12 cellular contexts compared by ENCODE assay signal in genomic region chr3:27325419-27325818, GRCh38.
DNase-seq lines count a peak whose midpoint lies in the region; ATAC-seq and TF ChIP-seq lines count a peak whose summit lies in the region.
"Had no signal": no experiment of that assay in that cellular context is flagged by ENCODE, and none has a peak within 500 bp of the region (broad histone marks: within the 10 kb centered on the region; RNA-seq: fewer than 3 reads in every experiment).

No MANE protein-coding gene starts in this region.

- CTCF ChIA-PET in HEK293T (lab: Yijun Ruan, JAX), result interaction anchor here (0.8 kb wide), 1 partner anchor 24 kb away, joined by 3 read pairs; no protein-coding TSS in a partner anchor

- H3K27me3 ChIP-seq in brain microvascular endothelial cell (replicated peaks) (no peaks in the 10 kb centered on the region), rectal smooth muscle tissue (ENCODE audit: control insufficient read depth, insufficient read depth, low read length) (no peaks in the 10 kb centered on the region)
- H3K27me3 ChIP-seq: Peyer's patch, uterus had no signal

- DNase-seq in GM12865 (ENCODE audit: low read depth) (no peak), HEK293T (ENCODE audit: extremely low spot score) (peak; percentile 11), brain microvascular endothelial cell (no peak), pons (ENCODE audit: low spot score) (no peak), C1 segment of cervical spinal cord (lab: John Stamatoyannopoulos, UW) (no peak), NCI-H524 (lab: John Stamatoyannopoulos, UW) (no peak)
- DNase-seq: KBM-7, Peyer's patch, uterus had no signal

- H3K4me3 ChIP-seq in GM12865 (ENCODE audit: low read depth, low read length) (no peak overlapping the region), brain microvascular endothelial cell (ENCODE audit: low read depth, low read length) (no peak overlapping the region), rectal smooth muscle tissue (ENCODE audit: low read length) (no peak overlapping the region)
- H3K4me3 ChIP-seq: Peyer's patch, skin epidermis, uterus had no signal

- no peak for ATAC-seq in HG03354 (IDR thresholded peaks at IDR 0.05; ENCODE audit: poor library complexity, severe bottlenecking, unreplicated experiment)

- H3K4me1 ChIP-seq in rectal smooth muscle tissue (ENCODE audit: control insufficient read depth, insufficient read depth, low read length), result peaks cover 21% of the 10 kb centered on the region
- H3K4me1 ChIP-seq: uterus had no signal

- TF ChIP-seq CTCF in GM12865 (IDR thresholded peaks at IDR 0.05; ENCODE audit: insufficient read depth, low read depth, low read length, missing control alignments), result peak; percentile 13
- TF ChIP-seq CTCF in brain microvascular endothelial cell (IDR thresholded peaks at IDR 0.05; ENCODE audit: low read depth, low read length, missing control alignments), result peak; percentile 28

- H3K9ac ChIP-seq in rectal smooth muscle tissue (ENCODE audit: low read length), result no peak overlapping the region

- in situ Hi-C loops in brain microvascular endothelial cell (cut with HindIII; ENCODE audit: low pct_ligation_motif_present, low sequenced_read_pairs), result no loop called here

- POLR2A ChIA-PET in HEK293T (lab: Yijun Ruan, JAX), result no interaction called here

- H3K27ac ChIP-seq in brain microvascular endothelial cell (no peak overlapping the region), rectal smooth muscle tissue (ENCODE audit: low read depth, low read length) (peak overlapping the region; percentile 61)
- H3K27ac ChIP-seq: skin epidermis had no signal

- H3K36me3 ChIP-seq in brain microvascular endothelial cell (replicated peaks) (no peaks in the 10 kb centered on the region), rectal smooth muscle tissue (ENCODE audit: control insufficient read depth, insufficient read depth, low read length) (no peaks in the 10 kb centered on the region)
- H3K36me3 ChIP-seq: Peyer's patch, uterus had no signal

TF ChIP-seq in HEK293T, 16 proteins besides CTCF, POLR2A, EP300 and RAD21:
- TF ChIP-seq SUZ12 (IDR thresholded peaks at IDR 0.05) (no peak), BHLHE40 (IDR thresholded peaks at IDR 0.05; ENCODE audit: borderline replicate concordance) (no peak), FOXM1 (IDR thresholded peaks at IDR 0.05; ENCODE audit: borderline replicate concordance) (no peak), ELF4 (IDR thresholded peaks at IDR 0.05) (no peak), L3MBTL2 (conservative IDR thresholded peaks at IDR 0.05) (no peak), LEF1 (IDR thresholded peaks at IDR 0.05; ENCODE audit: borderline replicate concordance) (no peak), HDGF (IDR thresholded peaks at IDR 0.05; ENCODE audit: borderline replicate concordance) (no peak), ARNT (IDR thresholded peaks at IDR 0.05) (no peak), FOXA1 (IDR thresholded peaks at IDR 0.05) (no peak), FOXK2 (IDR thresholded peaks at IDR 0.05) (no peak)
